ENCODE assay signal across 1 cellular context in genomic region chr7:3000566-3000965, GRCh38.
TF ChIP-seq lines count a peak whose summit lies in the region.

No MANE protein-coding gene starts in this region.

TF ChIP-seq in H1, 55 proteins besides CTCF, POLR2A, EP300 and RAD21:
- TF ChIP-seq SP4 (IDR thresholded peaks at IDR 0.05; ENCODE audit: low read length) (no peak), ASH2L (IDR thresholded peaks at IDR 0.05; ENCODE audit: low read length) (no peak), TAF1 (IDR thresholded peaks at IDR 0.05; ENCODE audit: low read depth, low read length) (no peak), RNF2 (IDR thresholded peaks at IDR 0.05; ENCODE audit: borderline replicate concordance, low read depth, low read length, missing control alignments, poor library complexity, severe bottlenecking) (no peak), POU5F1 (IDR thresholded peaks at IDR 0.05; ENCODE audit: low read depth, low read length) (no peak), SUZ12 (IDR thresholded peaks at IDR 0.05; ENCODE audit: low read length) (no peak), RFX5 (IDR thresholded peaks at IDR 0.05; ENCODE audit: borderline replicate concordance, low read depth, low read length) (no peak), SIN3A (conservative IDR thresholded peaks at IDR 0.05 in 1 of 2, IDR thresholded peaks at IDR 0.05 in 1 of 2; ENCODE audit: low read depth in 1 of 2, low read length in 2 of 2) (no peak), SRF (IDR thresholded peaks at IDR 0.05; ENCODE audit: low read depth, low read length) (no peak)
